ENCODE assay signal across 8 cellular contexts in the genomic region with DNA sequence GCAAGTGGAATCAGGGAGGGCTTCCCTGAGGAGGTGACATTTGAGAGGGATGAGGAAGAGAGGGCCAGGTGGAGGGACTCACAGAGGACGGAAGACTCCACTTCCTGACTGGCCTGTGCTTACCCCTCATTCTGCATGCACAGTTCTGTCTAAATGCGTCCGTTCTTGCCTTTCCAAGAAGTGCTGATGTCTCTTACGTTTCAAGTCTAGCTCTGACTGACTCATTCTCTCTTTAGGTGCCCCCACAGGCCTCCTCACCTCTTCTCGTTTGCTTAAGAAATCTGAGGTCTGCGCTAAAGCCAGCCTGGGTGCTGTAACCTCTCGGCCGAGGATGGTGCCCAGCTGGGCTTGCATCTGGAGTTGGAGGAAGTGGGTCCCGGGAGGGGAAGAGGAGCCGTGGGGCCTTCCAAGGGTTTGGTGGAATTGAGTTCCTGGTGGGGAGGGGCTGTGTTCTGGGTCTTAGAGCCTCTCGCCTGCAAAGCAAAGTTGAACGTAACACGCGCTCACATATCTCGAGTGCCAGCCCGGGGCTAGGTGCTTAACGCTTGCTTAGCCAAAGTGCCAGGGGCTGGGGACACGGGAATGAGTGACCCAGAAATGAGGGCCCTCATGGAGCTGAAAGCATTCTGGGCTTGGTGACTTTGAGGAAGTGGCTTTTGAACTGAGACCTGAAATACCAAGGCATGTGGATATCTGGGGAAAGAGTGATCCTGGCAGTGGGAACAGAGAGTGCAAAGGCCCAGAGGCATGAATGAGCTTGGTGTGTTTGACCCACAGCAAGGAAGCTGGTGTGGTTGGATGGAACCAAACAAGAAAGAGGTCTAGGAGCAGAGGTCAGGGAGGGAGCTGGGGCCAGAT. TPM values are rescaled to one million over a fixed set of nuclear protein-coding genes. Genes with fewer than 3 reads are reported as not detected.
DNase-seq lines count a peak whose midpoint lies in the region; ATAC-seq and TF ChIP-seq lines count a peak whose summit lies in the region.

No MANE protein-coding gene starts in this region.

- intact Hi-C loops in PC-9 (cut with micrococcal nuclease; ENCODE audit: unreplicated experiment) = no loop called here

- ATAC-seq in GM19395 (IDR thresholded peaks at IDR 0.05; ENCODE audit: unreplicated experiment) = no peak
- ATAC-seq in GM19328 (IDR thresholded peaks at IDR 0.05; ENCODE audit: unreplicated experiment) = no peak

- no peaks in the 10 kb centered on the region for H3K9me2 ChIP-seq in PC-9 (ENCODE audit: insufficient read depth)

- H3K4me3 ChIP-seq in GM12864 (ENCODE audit: low read depth, low read length) (peak overlapping the region; percentile 22; the same call in 1 of the 2 replicates), PC-9 (peak overlapping the region; percentile 31; the same call in 1 of the 2 replicates)

- POLR2A ChIA-PET in PC-9 (lab: Charles Lee; ENCODE audit: unreplicated experiment) = no interaction called here

- H3K36me3 Mint-ChIP-seq in activated naive CD4-positive, alpha-beta T cell treated with anti-CD3 and anti-CD28 coated beads, Interleukin-2, amount 50 U/mL, for 24 hours = peaks cover 34% of the 10 kb centered on the region

- H3K27me3 ChIP-seq in PC-9 (ENCODE audit: insufficient read depth, low read depth) (no peaks in the 10 kb centered on the region), layer of hippocampus (ENCODE audit: control insufficient read depth, insufficient read depth, low read length) (peaks cover 4% of the 10 kb centered on the region)

- H3K79me2 ChIP-seq in PC-9 (ENCODE audit: low read depth) = peaks cover 85% of the 10 kb centered on the region

- TF ChIP-seq CTCF in GM12864 (IDR thresholded peaks at IDR 0.05; ENCODE audit: low read depth, low read length, missing control alignments) (no peak), PC-9 (conservative IDR thresholded peaks at IDR 0.05) (no peak)

- H3K4me2 ChIP-seq in PC-9 = peak overlapping the region; percentile 65

- DNase-seq in GM12864 (ENCODE audit: low read depth) (peak; percentile 50), PC-9 (peak; percentile 63 to 88), islet precursor cell (no peak)
- DNase-seq in stimulated activated CD4-positive, alpha-beta T cell treated with anti-CD3 and anti-CD28 coated beads, TNF-alpha, amount 100 ng/mL, for 24 hours (ENCODE audit: low read depth in 3 of 3) = peak; percentile 34 to 55 (median 42)

- BruUV-seq in PC-9 (replicated peaks; lab: Mats Ljungman, UMichigan) = no TSS peak

- H3K27ac ChIP-seq in PC-9 (peak overlapping the region; percentile 98), layer of hippocampus (ENCODE audit: low read depth, low read length) (peak overlapping the region; percentile 46)

- H3K27me3 Mint-ChIP-seq in activated naive CD4-positive, alpha-beta T cell treated with anti-CD3 and anti-CD28 coated beads, Interleukin-2, amount 50 U/mL, for 24 hours = no peaks in the 10 kb centered on the region

- H3K4me1 Mint-ChIP-seq in activated naive CD4-positive, alpha-beta T cell treated with anti-CD3 and anti-CD28 coated beads, Interleukin-2, amount 50 U/mL, for 24 hours = peaks cover 71% of the 10 kb centered on the region

- H3F3A ChIP-seq in PC-9 (ENCODE audit: insufficient read depth, low read depth) = peaks cover 82% of the 10 kb centered on the region

- CTCF ChIA-PET in PC-9 (lab: Charles Lee) = interaction anchor here (0.7 kb wide), 1 partner anchor 145 kb away, joined by 3 read pairs; no protein-coding TSS in a partner anchor

- no peak overlapping the region for H2AFZ ChIP-seq in PC-9

- no peaks in the 10 kb centered on the region for H4K20me1 ChIP-seq in PC-9 (ENCODE audit: insufficient read depth)

- no peaks in the 10 kb centered on the region for H3K36me3 ChIP-seq in PC-9 (ENCODE audit: low read depth)

- peak overlapping the region; percentile 93 for H3K4me3 Mint-ChIP-seq in activated naive CD4-positive, alpha-beta T cell treated with anti-CD3 and anti-CD28 coated beads, Interleukin-2, amount 50 U/mL, for 24 hours

- H3K9me3 ChIP-seq in PC-9 (ENCODE audit: insufficient read depth, low read depth) = no peaks in the 10 kb centered on the region

- no peaks in the 10 kb centered on the region for H3K9me3 Mint-ChIP-seq in activated naive CD4-positive, alpha-beta T cell treated with anti-CD3 and anti-CD28 coated beads, Interleukin-2, amount 50 U/mL, for 24 hours

- H3K4me1 ChIP-seq in PC-9 (replicated peaks; ENCODE audit: insufficient read depth) = peaks cover 90% of the 10 kb centered on the region

- peak overlapping the region; percentile 99 for H3K27ac Mint-ChIP-seq in activated naive CD4-positive, alpha-beta T cell treated with anti-CD3 and anti-CD28 coated beads, Interleukin-2, amount 50 U/mL, for 24 hours

RNA-seq across cellular contexts. Expression of a gene that starts 4.9 kb away (rescaled TPM):
- 65.3 and 76.5 TPM in 2 replicates for total RNA-seq in PC-9 (2021)

RNA-seq across cellular contexts. Expression of a gene that starts 50.1 kb away (rescaled TPM):
- 114 and 121 TPM in 2 replicates for total RNA-seq in PC-9 (2021)
